In the genomic region with DNA sequence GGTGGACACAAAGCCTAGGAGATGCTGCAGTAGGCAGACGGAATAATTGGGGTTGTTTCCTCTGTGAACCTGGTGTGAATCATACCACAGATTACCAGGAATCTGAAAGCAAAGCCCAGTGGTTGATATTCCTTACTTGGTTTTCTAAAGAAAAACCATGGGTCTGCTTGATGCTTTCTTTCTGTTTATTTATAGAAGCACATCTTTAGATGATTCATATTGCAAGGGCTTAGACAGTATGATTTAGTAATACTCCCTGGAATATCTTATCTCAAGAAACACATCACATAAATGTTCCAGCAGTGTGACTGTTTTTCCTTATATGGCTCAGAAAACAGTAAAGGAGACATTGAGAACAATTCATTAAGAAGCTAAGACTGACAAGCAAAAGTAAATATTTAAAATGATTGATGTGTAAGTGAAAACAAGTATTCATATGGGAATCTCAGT, we compare ENCODE assay signal across 14 cellular contexts.
DNase-seq lines count a peak whose midpoint lies in the region; TF ChIP-seq lines count a peak whose summit lies in the region.
"Had no signal": no experiment of that assay in that cellular context is flagged by ENCODE, and none has a peak within 500 bp of the region (broad histone marks: within the 10 kb centered on the region; RNA-seq: fewer than 3 reads in every experiment).

No MANE protein-coding gene starts in this region.

- no peak for TF ChIP-seq POLR2A in vagina (IDR thresholded peaks at IDR 0.05)

- H3K4me1 ChIP-seq in vagina, result peaks cover 10% of the 10 kb centered on the region
- H3K4me1 ChIP-seq: BLaER1 treated with 17β-estradiol and CSF1 and Interleukin-3, amounts not matched to agents 10 nM and 100 nM had no signal

- POLR2A ChIA-PET in GM10248 (lab: Yijun Ruan, JAX), result no interaction called here

- H3K4me1 Mint-ChIP-seq in osteocyte (ENCODE audit: unreplicated experiment), result peaks cover 36% of the 10 kb centered on the region
- H3K4me1 Mint-ChIP-seq: stimulated activated memory B cell treated with anti-CD40 and anti-IgM and Interleukin-4, amounts not matched to agents 10 μg/mL and 1 μg/mL and 100 μg/mL, for 72 hours had no signal

- no peak for TF ChIP-seq CTCF in VCaP (conservative IDR thresholded peaks at IDR 0.05)
- TF ChIP-seq CTCF in osteocyte (IDR thresholded peaks at IDR 0.05), result no peak
- no peak for TF ChIP-seq CTCF in GM10248 (IDR thresholded peaks at IDR 0.05; ENCODE audit: control extremely low read depth, extremely low read depth, low read depth, missing control alignments)
- no peak for TF ChIP-seq CTCF in vagina (IDR thresholded peaks at IDR 0.05)

- no peaks in the 10 kb centered on the region for H3K27me3 Mint-ChIP-seq in osteocyte (ENCODE audit: unreplicated experiment)
- H3K27me3 Mint-ChIP-seq: IgD-negative memory B cell; stimulated activated memory B cell treated with anti-CD40 and anti-IgM and Interleukin-4, amounts not matched to agents 10 μg/mL and 1 μg/mL and 100 μg/mL, for 72 hours had no signal

- H3K27ac Mint-ChIP-seq in osteocyte (ENCODE audit: unreplicated experiment), result peak overlapping the region; percentile 56
- H3K27ac Mint-ChIP-seq: stimulated activated memory B cell treated with anti-CD40 and anti-IgM and Interleukin-4, amounts not matched to agents 10 μg/mL and 1 μg/mL and 100 μg/mL, for 72 hours had no signal

- H3K4me3 ChIP-seq in vagina, result no peak overlapping the region
- H3K4me3 ChIP-seq: BLaER1 treated with 17β-estradiol and CSF1 and Interleukin-3, amounts not matched to agents 10 nM and 100 nM; PC-9 had no signal

- intact Hi-C loops in vagina (cut with DNase I), result no loop called here

- DNase-seq in EL (peak; percentile 80), fibroblast of the conjunctiva (ENCODE audit: low read depth) (peak; percentile 32), osteocyte (ENCODE audit: extremely low spot score, unreplicated experiment) (no peak), C1 segment of cervical spinal cord (lab: John Stamatoyannopoulos, UW) (no peak), GM10248 (ENCODE audit: extremely low spot score) (no peak), COLO668 (lab: John Stamatoyannopoulos, UW; ENCODE audit: unreplicated experiment) (no peak), vagina (ENCODE audit: extremely low spot score in 2 of 2) (no peak)
- DNase-seq: activated T-cell treated with anti-CD3 and anti-CD28 coated beads, Interleukin-2, amount 50 U/mL, for 1 hour; PC-9; stimulated activated CD4-positive, alpha-beta T cell treated with anti-CD3 and anti-CD28 coated beads, Interleukin-15, amount 100 ng/mL, for 24 hours had no signal

- CTCF ChIA-PET in GM10248 (lab: Yijun Ruan, JAX), result interaction anchor here (1.4 to 1.7 kb wide), 3 partner anchors 10 to 18 kb away, joined by 4 to 6 read pairs (median 4); no protein-coding TSS in a partner anchor

- H3K27me3 ChIP-seq in vagina, result no peaks in the 10 kb centered on the region
- H3K27me3 ChIP-seq: BLaER1 treated with 17β-estradiol and CSF1 and Interleukin-3, amounts not matched to agents 10 nM and 100 nM had no signal

- H3K27ac ChIP-seq in VCaP (peak overlapping the region; percentile 69), vagina (no peak overlapping the region)
- H3K27ac ChIP-seq: BLaER1 treated with 17β-estradiol and CSF1 and Interleukin-3, amounts not matched to agents 10 nM and 100 nM; PC-9 had no signal

- no peaks in the 10 kb centered on the region for H3K9me3 ChIP-seq in vagina
- H3K9me3 ChIP-seq: BLaER1 treated with 17β-estradiol and CSF1 and Interleukin-3, amounts not matched to agents 10 nM and 100 nM had no signal

- H3K9me3 Mint-ChIP-seq in osteocyte (ENCODE audit: unreplicated experiment), result no peaks in the 10 kb centered on the region
- H3K9me3 Mint-ChIP-seq: IgD-negative memory B cell; stimulated activated memory B cell treated with anti-CD40 and anti-IgM and Interleukin-4, amounts not matched to agents 10 μg/mL and 1 μg/mL and 100 μg/mL, for 72 hours had no signal

- H3K36me3 ChIP-seq in vagina, result no peaks in the 10 kb centered on the region
- H3K36me3 ChIP-seq: BLaER1 treated with 17β-estradiol and CSF1 and Interleukin-3, amounts not matched to agents 10 nM and 100 nM had no signal

- no peaks in the 10 kb centered on the region for H3K36me3 Mint-ChIP-seq in osteocyte (ENCODE audit: unreplicated experiment)
- H3K36me3 Mint-ChIP-seq: stimulated activated memory B cell treated with anti-CD40 and anti-IgM and Interleukin-4, amounts not matched to agents 10 μg/mL and 1 μg/mL and 100 μg/mL, for 72 hours had no signal

- H3K4me3 Mint-ChIP-seq in osteocyte (ENCODE audit: unreplicated experiment), result no peak overlapping the region
- H3K4me3 Mint-ChIP-seq: IgD-negative memory B cell; stimulated activated memory B cell treated with anti-CD40 and anti-IgM and Interleukin-4, amounts not matched to agents 10 μg/mL and 1 μg/mL and 100 μg/mL, for 72 hours had no signal

Comparison
In these comparisons a context has a peak if more than half of its experiments do, and no peak if none do; other contexts are left out.
1. DNase-seq: peak in EL (single experiment) and fibroblast of the conjunctiva (single experiment); none in osteocyte (single experiment), C1 segment of cervical spinal cord (0 of 14), GM10248 (single experiment), COLO668 (single experiment) and vagina (0 of 2).